ENCODE assay signal across 17 cellular contexts in genomic region chr15:101118615-101119014, GRCh38.
DNase-seq lines count a peak whose midpoint lies in the region; ATAC-seq, FAIRE-seq and TF ChIP-seq lines count a peak whose summit lies in the region.
"Had no signal": no experiment of that assay in that cellular context is flagged by ENCODE, and none has a peak within 500 bp of the region (broad histone marks: within the 10 kb centered on the region; RNA-seq: fewer than 3 reads in every experiment).

No MANE protein-coding gene starts in this region.

- in situ Hi-C loops in IMR-90 (cut with MboI; ENCODE audit: low sequenced_read_pairs), result no loop called here

- TF ChIP-seq EP300 in H1 (IDR thresholded peaks at IDR 0.05; ENCODE audit: borderline replicate concordance in 1 of 2, low read depth in 2 of 2, low read length in 2 of 2) (no peak), stomach (IDR thresholded peaks at IDR 0.05) (no peak)

- 90% methylated on average over 4 of the region's 10 CpGs; no CpG with 5 or more reads in 1 of the 2 experiments for WGBS in IMR-90 (ENCODE audit: extremely low coverage in 2 of 2, insufficient read length in 1 of 2), 2 experiments
- WGBS in H1 (ENCODE audit: extremely low coverage in 1 of 2, insufficient coverage in 1 of 2, insufficient read length in 1 of 2, insufficient replicate concordance in 2 of 2, low coverage in 1 of 2, low lambda C conversion rate in 2 of 2, missing lambda C conversion rate in 1 of 2), 2 experiments, result 76% methylated on average over 10 of the region's 10 CpGs; no CpG with 5 or more reads in 1 of the 2 experiments
- WGBS in stomach, 5 donors, result 89 to 95% (median 93%) methylated on average over 6 to 10 of the region's 10 CpGs

- H4K5ac ChIP-seq in IMR-90 (ENCODE audit: low read depth, low read length) (no peak overlapping the region), H1 (ENCODE audit: insufficient read length, low read depth, low read length) (no peak overlapping the region)

- H2AK9ac ChIP-seq in IMR-90 (replicated peaks; ENCODE audit: low read depth, low read length, poor library complexity), result no peak overlapping the region

- no peak overlapping the region for H3K23ac ChIP-seq in IMR-90 (ENCODE audit: low read depth, low read length)
- H3K23ac ChIP-seq in H1 (ENCODE audit: insufficient read length), result no peak overlapping the region

- BruUV-seq in IMR-90 (replicated peaks; lab: Mats Ljungman, UMichigan), result no TSS peak

- H3K4me3 ChIP-seq in GM23338 (no peak overlapping the region), IMR-90 (ENCODE audit: insufficient read depth, low read depth, low read length) (no peak overlapping the region), H1 (ENCODE audit: extremely low read depth in 1 of 4, insufficient read depth in 2 of 4, low read depth in 3 of 4, low read length in 4 of 4) (no peak overlapping the region), stomach (no peak overlapping the region)
- H3K4me3 ChIP-seq: GM12878, GM23248 had no signal

- H4K91ac ChIP-seq in IMR-90 (ENCODE audit: insufficient read depth, low read depth, low read length), result peak overlapping the region; percentile 32; the same call in 1 of the 2 replicates
- peak overlapping the region; percentile 83 for H4K91ac ChIP-seq in H1 (replicated peaks; ENCODE audit: insufficient read length, low read length)

- H3K36me3 Mint-ChIP-seq in GM23338 (ENCODE audit: low read depth) (no peaks in the 10 kb centered on the region), neural crest cell (ENCODE audit: low read depth) (no peaks in the 10 kb centered on the region)

- no peak overlapping the region for H2BK120ac ChIP-seq in IMR-90 (ENCODE audit: low read depth, low read length)
- no peak overlapping the region for H2BK120ac ChIP-seq in H1 (replicated peaks; ENCODE audit: low read depth, low read length)

- no peaks in the 10 kb centered on the region for H3F3A ChIP-seq in GM23338 (replicated peaks; ENCODE audit: low read depth)

- intact Hi-C loops in IMR-90 (cut with micrococcal nuclease) (no loop called here), stomach (cut with DNase I; ENCODE audit: low total_unique reads) (no loop called here)

- H3K9me2 ChIP-seq in GM23338 (ENCODE audit: insufficient read depth), result no peaks in the 10 kb centered on the region

- no peak overlapping the region for H3K4me2 ChIP-seq in GM23338
- H3K4me2 ChIP-seq in IMR-90 (ENCODE audit: low read depth, low read length), result no peak overlapping the region
- H3K4me2 ChIP-seq in H1 (ENCODE audit: insufficient read depth in 1 of 2, low read depth in 2 of 2, low read length in 2 of 2), result no peak overlapping the region

- no peak overlapping the region for H3K4ac ChIP-seq in IMR-90 (ENCODE audit: low read depth, low read length)
- no peak overlapping the region for H3K4ac ChIP-seq in H1 (replicated peaks; ENCODE audit: insufficient read length, low read depth, low read length)

- H3K23me2 ChIP-seq in H1 (ENCODE audit: low read depth, low read length), result no peaks in the 10 kb centered on the region

- H3K79me1 ChIP-seq in IMR-90 (ENCODE audit: low read depth in 1 of 2, low read length in 2 of 2) (peaks cover 4 to 14% of the 10 kb centered on the region in 2 experiments; a peak in 3 of 4 replicates), H1 (ENCODE audit: low read depth, low read length) (no peaks in the 10 kb centered on the region)

- H3K27me3 ChIP-seq in GM23338 (ENCODE audit: insufficient read depth), result no peaks in the 10 kb centered on the region
- no peaks in the 10 kb centered on the region for H3K27me3 ChIP-seq in IMR-90 (ENCODE audit: control insufficient read depth, insufficient read depth, low read length)
- H3K27me3 ChIP-seq in H1 (replicated peaks in 1 of 4; ENCODE audit: control insufficient read depth in 3 of 4, extremely low read depth in 1 of 4, insufficient read depth in 3 of 4, low read length in 3 of 4), result no peaks in the 10 kb centered on the region; a peak in 1 of 7 replicates
- no peaks in the 10 kb centered on the region for H3K27me3 ChIP-seq in stomach

- H2BK20ac ChIP-seq in IMR-90 (ENCODE audit: low read depth, low read length) (no peak overlapping the region), H1 (ENCODE audit: low read length) (no peak overlapping the region)

- H3K18ac ChIP-seq in IMR-90 (ENCODE audit: low read depth, low read length) (no peak overlapping the region), H1 (ENCODE audit: extremely low read depth, low read length) (peak overlapping the region; percentile 3; the same call in 1 of the 2 replicates)

- H3K9me1 ChIP-seq in IMR-90 (ENCODE audit: insufficient read depth, low read length), result peaks cover 7% of the 10 kb centered on the region

- DNase-seq in GM23338 (ENCODE audit: low spot score) (peak; percentile 59), IMR-90 (no peak), H1 (ENCODE audit: low read depth in 1 of 2, low spot score in 2 of 2) (peak in 1 of 2 experiments; percentile 60), neural crest cell (ENCODE audit: low read depth, low spot score) (no peak), KG1 (lab: John Stamatoyannopoulos, UW) (no peak), stomach (no peak), OCI-M2 (lab: John Stamatoyannopoulos, UW; ENCODE audit: unreplicated experiment) (no peak), SKM-1 treated with dmso at 0.1 percent for 144 hours (lab: John Stamatoyannopoulos, UW; ENCODE audit: unreplicated experiment) (no peak)
- DNase-seq: ACHN; C1 segment of cervical spinal cord; Calu3; CD4-positive, alpha-beta T cell; DMS79; GM23248 had no signal

- dilution Hi-C loops in IMR-90 (cut with HindIII; ENCODE audit: low sequenced_read_pairs, unreplicated experiment), result no loop called here

- H3K4me1 ChIP-seq in GM23338 (ENCODE audit: insufficient read depth), result peaks cover 9% of the 10 kb centered on the region
- peaks cover 25% of the 10 kb centered on the region for H3K4me1 ChIP-seq in IMR-90 (ENCODE audit: control insufficient read depth, insufficient read depth, low read length)
- peaks cover 0 to 12% (median 8%) of the 10 kb centered on the region in 4 experiments; a peak in 6 of 7 replicates for H3K4me1 ChIP-seq in H1 (replicated peaks in 1 of 4; ENCODE audit: control insufficient read depth in 3 of 4, insufficient read depth in 4 of 4, low read length in 3 of 4)
- peaks cover 10 to 29% (median 21%) of the 10 kb centered on the region in 4 donors for H3K4me1 ChIP-seq in stomach

- H3K9me3 ChIP-seq in IMR-90 (ENCODE audit: control insufficient read depth, insufficient read depth, low read length), result no peaks in the 10 kb centered on the region
- H3K9me3 ChIP-seq in H1 (ENCODE audit: insufficient read depth in 2 of 2, low read depth in 1 of 2, low read length in 1 of 2), result no peaks in the 10 kb centered on the region
- no peaks in the 10 kb centered on the region for H3K9me3 ChIP-seq in stomach

- no peaks in the 10 kb centered on the region for H3K79me2 ChIP-seq in GM23338 (replicated peaks; ENCODE audit: insufficient read depth)
- H3K79me2 ChIP-seq in H1 (ENCODE audit: control insufficient read depth in 1 of 2, insufficient read depth in 2 of 2, low read length in 2 of 2), result no peaks in the 10 kb centered on the region

- H4K8ac ChIP-seq in IMR-90 (ENCODE audit: low read depth in 2 of 2, low read length in 2 of 2) (no peak overlapping the region), H1 (ENCODE audit: extremely low read depth, insufficient read depth, low read length) (no peak overlapping the region)

- H3K27ac Mint-ChIP-seq in GM23338 (no peak overlapping the region), neural crest cell (ENCODE audit: unreplicated experiment) (peak overlapping the region; percentile 23)
- H3K27ac Mint-ChIP-seq: CD4-positive, alpha-beta T cell had no signal

- H3K27me3 Mint-ChIP-seq in GM23338 (ENCODE audit: insufficient read depth, low read depth, poor library complexity) (peaks cover 10% of the 10 kb centered on the region), neural crest cell (ENCODE audit: low read depth) (peaks cover 3% of the 10 kb centered on the region)
- H3K27me3 Mint-ChIP-seq: CD4-positive, alpha-beta T cell had no signal

- TF ChIP-seq CTCF in GM23338 (conservative IDR thresholded peaks at IDR 0.05; ENCODE audit: low read depth in 2 of 2) (peak; percentile 20 to 46; a peak in 3 of 4 replicates), IMR-90 (conservative IDR thresholded peaks at IDR 0.05; ENCODE audit: low read depth, low read length) (no peak), H1 (IDR thresholded peaks at IDR 0.05; ENCODE audit: control extremely low read depth in 1 of 3, insufficient read depth in 1 of 3, low read depth in 1 of 3, low read length in 3 of 3) (peak in 2 of 3 experiments; percentile 35 to 41; a peak in 3 of 4 replicates), neural crest cell (conservative IDR thresholded peaks at IDR 0.05) (no peak), stomach (IDR thresholded peaks at IDR 0.05) (no peak)

- H3K9ac ChIP-seq in IMR-90 (ENCODE audit: low read depth, low read length), result no peak overlapping the region
- no peak overlapping the region for H3K9ac ChIP-seq in H1 (replicated peaks in 1 of 4; ENCODE audit: extremely low read depth in 1 of 4, low read depth in 3 of 4, low read length in 3 of 4)
- H3K9ac ChIP-seq: GM23248 had no signal

- H3K36me3 ChIP-seq in GM23338 (ENCODE audit: insufficient read depth) (no peaks in the 10 kb centered on the region), IMR-90 (ENCODE audit: control insufficient read depth, insufficient read depth, low read length) (no peaks in the 10 kb centered on the region), H1 (ENCODE audit: control insufficient read depth in 2 of 4, insufficient read depth in 4 of 4, low read length in 3 of 4) (no peaks in the 10 kb centered on the region), stomach (no peaks in the 10 kb centered on the region)

- H2BK5ac ChIP-seq in IMR-90 (ENCODE audit: low read depth, low read length, poor library complexity, severe bottlenecking) (no peak overlapping the region), H1 (ENCODE audit: low read depth, low read length) (no peak overlapping the region; the same call in 1 of the 2 replicates)

- no peak overlapping the region for H3K56ac ChIP-seq in IMR-90 (ENCODE audit: extremely low read depth, insufficient read depth, low read length)
- H3K56ac ChIP-seq in H1 (replicated peaks; ENCODE audit: insufficient read length, low read depth, low read length), result no peak overlapping the region

- no peak overlapping the region for H3K14ac ChIP-seq in IMR-90 (replicated peaks; ENCODE audit: low read depth, low read length)
- H3K14ac ChIP-seq in H1 (ENCODE audit: insufficient read length), result no peak overlapping the region

- CTCF ChIA-PET in IMR-90 (lab: Yijun Ruan, JAX) (interaction anchor here (0.6 kb wide), 1 partner anchor 83 kb away, joined by 3 read pairs; no protein-coding TSS in a partner anchor), H1 (lab: Charles Lee; ENCODE audit: partially characterized antibody) (interaction anchor here (0.6 to 4.0 kb wide), 28 partner anchors 10 to 167 kb away, joined by 3 to 14 read pairs (median 4); no protein-coding TSS in a partner anchor)

- H2AK5ac ChIP-seq in IMR-90 (ENCODE audit: low read depth, low read length) (0 out of 2 replicates have a peak overlapping the region, but pooled peaks have one; percentile 15), H1 (ENCODE audit: low read depth, low read length) (no peak overlapping the region)

- H2BK12ac ChIP-seq in H1 (ENCODE audit: low read depth, low read length), result no peak overlapping the region

- H3K9me3 Mint-ChIP-seq in GM23338, result no peaks in the 10 kb centered on the region
- H3K9me3 Mint-ChIP-seq in neural crest cell, result no peaks in the 10 kb centered on the region
- H3K9me3 Mint-ChIP-seq: CD4-positive, alpha-beta T cell had no signal

- ATAC-seq in GM23338 (peak; percentile 41), IMR-90 (ENCODE audit: low read depth) (no peak)
- ATAC-seq: GM12878, HCT116 had no signal

- TF ChIP-seq RAD21 in IMR-90 (IDR thresholded peaks at IDR 0.05; ENCODE audit: low read length) (no peak), H1 (IDR thresholded peaks at IDR 0.05 in 1 of 2, conservative IDR thresholded peaks at IDR 0.05 in 1 of 2; ENCODE audit: low read depth in 2 of 2, low read length in 2 of 2) (peak; percentile 32 to 48)

- no peak for FAIRE-seq in H1 (lab: Jason Lieb, UNC)
- FAIRE-seq: GM12878, GM18507 had no signal

- H3K4me3 Mint-ChIP-seq in GM23338 (no peak overlapping the region), neural crest cell (no peak overlapping the region)
- H3K4me3 Mint-ChIP-seq: CD4-positive, alpha-beta T cell had no signal

- H3K4me1 Mint-ChIP-seq in GM23338 (peaks cover 34% of the 10 kb centered on the region), neural crest cell (peaks cover 66% of the 10 kb centered on the region)

- H4K20me1 ChIP-seq in GM23338 (replicated peaks; ENCODE audit: insufficient read depth), result no peaks in the 10 kb centered on the region
- H4K20me1 ChIP-seq in IMR-90 (ENCODE audit: insufficient read depth, low read length), result no peaks in the 10 kb centered on the region
- no peaks in the 10 kb centered on the region for H4K20me1 ChIP-seq in H1 (replicated peaks in 1 of 2; ENCODE audit: control insufficient read depth in 1 of 2, insufficient read depth in 2 of 2, low read length in 2 of 2)

- H2BK15ac ChIP-seq in IMR-90 (ENCODE audit: low read depth, low read length) (no peak overlapping the region), H1 (ENCODE audit: low read length) (no peak overlapping the region)

- no peak for TF ChIP-seq POLR2A in IMR-90 (IDR thresholded peaks at IDR 0.05; ENCODE audit: low read depth, low read length)
- no peak for TF ChIP-seq POLR2A in H1 (IDR thresholded peaks at IDR 0.05; ENCODE audit: control extremely low read depth in 1 of 2, low read depth in 2 of 2, low read length in 2 of 2)
- no peak for TF ChIP-seq POLR2A in stomach (IDR thresholded peaks at IDR 0.05)

- POLR2A ChIA-PET in IMR-90 (lab: Charles Lee; ENCODE audit: unreplicated experiment), result no interaction called here
- POLR2A ChIA-PET in H1 (lab: Charles Lee; ENCODE audit: partially characterized antibody), result interaction anchor here (0.7 to 1.2 kb wide), 2 partner anchors 133 to 135 kb away, joined by 4 read pairs; partner anchors contain the start of gene CHSY1

- H3K27ac ChIP-seq in GM23338 (ENCODE audit: low read depth) (no peak overlapping the region), IMR-90 (ENCODE audit: insufficient read depth, low read length) (no peak overlapping the region), H1 (ENCODE audit: low read depth, low read length) (no peak overlapping the region), stomach (no peak overlapping the region)
- H3K27ac ChIP-seq: GM23248 had no signal

- no peak overlapping the region; the same call in 1 of the 2 replicates for H2AFZ ChIP-seq in GM23338
- H2AFZ ChIP-seq in IMR-90 (replicated peaks; ENCODE audit: low read length, poor library complexity), result no peak overlapping the region
- no peak overlapping the region for H2AFZ ChIP-seq in H1 (ENCODE audit: low read length)
- H2AFZ ChIP-seq: GM23248 had no signal

Comparison
In these comparisons a context has a peak if more than half of its experiments do, and no peak if none do; other contexts are left out.
1. CTCF ChIP-seq: peak in GM23338 (2 of 2) and H1 (2 of 3); none in IMR-90 (single experiment), neural crest cell (single experiment) and stomach (0 of 7).